In genomic region chr5:89397096-89397495, GRCh38 we compare ENCODE assay signal across 1 cellular context.
TF ChIP-seq lines count a peak whose summit lies in the region.

No MANE protein-coding gene starts in this region.

TF ChIP-seq in GM23338, 12 proteins besides CTCF, POLR2A, EP300 and RAD21 (continued from another document):
- TF ChIP-seq, protein P1, sequence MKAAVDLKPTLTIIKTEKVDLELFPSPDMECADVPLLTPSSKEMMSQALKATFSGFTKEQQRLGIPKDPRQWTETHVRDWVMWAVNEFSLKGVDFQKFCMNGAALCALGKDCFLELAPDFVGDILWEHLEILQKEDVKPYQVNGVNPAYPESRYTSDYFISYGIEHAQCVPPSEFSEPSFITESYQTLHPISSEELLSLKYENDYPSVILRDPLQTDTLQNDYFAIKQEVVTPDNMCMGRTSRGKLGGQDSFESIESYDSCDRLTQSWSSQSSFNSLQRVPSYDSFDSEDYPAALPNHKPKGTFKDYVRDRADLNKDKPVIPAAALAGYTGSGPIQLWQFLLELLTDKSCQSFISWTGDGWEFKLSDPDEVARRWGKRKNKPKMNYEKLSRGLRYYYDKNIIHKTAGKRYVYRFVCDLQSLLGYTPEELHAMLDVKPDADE (IDR thresholded peaks at IDR 0.05) = no peak
